Comparison of ENCODE assay signal across 13 cellular contexts in the genomic region with DNA sequence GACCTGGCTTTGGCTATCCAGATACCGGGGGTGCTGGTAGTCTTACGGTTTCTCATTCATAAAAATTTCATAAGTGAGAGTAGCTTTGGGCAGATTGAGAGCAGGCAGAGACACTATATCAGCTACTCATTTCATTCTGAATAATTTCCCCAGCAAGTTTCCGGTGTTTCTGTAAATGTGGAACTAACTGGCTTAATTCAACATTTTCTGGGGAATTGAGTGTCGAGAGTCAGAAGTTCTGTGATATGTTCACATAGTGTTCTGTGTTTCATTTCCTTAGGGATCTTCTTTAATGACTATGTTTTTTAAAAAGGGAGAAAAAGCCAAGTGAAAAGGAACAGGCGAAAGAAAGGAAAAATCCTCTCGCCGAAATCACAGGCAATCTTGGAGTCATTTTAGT.
"Had no signal": no experiment of that assay in that cellular context is flagged by ENCODE, and none has a peak within 500 bp of the region (broad histone marks: within the 10 kb centered on the region; RNA-seq: fewer than 3 reads in every experiment).

No MANE protein-coding gene starts in this region.

- H3K4me3 ChIP-seq: coronary artery, hepatocyte, lower lobe of right lung, smooth muscle cell, transverse colon had no signal

- H3K36me3 ChIP-seq: lower lobe of right lung, transverse colon had no signal

- DNase-seq: activated CD4-positive, alpha-beta T cell treated with anti-CD3 and anti-CD28 coated beads for 1 hour; activated CD8-positive, alpha-beta memory T cell treated with anti-CD3 and anti-CD28 coated beads, Interleukin-2, amount 50 U/mL, for 4 hours; activated CD8-positive, alpha-beta T cell treated with anti-CD3 and anti-CD28 coated beads for 36 hours; activated naive CD8-positive, alpha-beta T cell treated with anti-CD3 and anti-CD28 coated beads, Interleukin-2, amount 50 U/mL, for 24 hours; effector memory CD4-positive, alpha-beta T cell; lower lobe of right lung; nephron progenitor cell; retina; transverse colon had no signal

- H3K4me1 ChIP-seq: parathyroid adenoma had no signal

- H3K9me3 ChIP-seq: lower lobe of right lung, transverse colon had no signal

- H3K27ac ChIP-seq: hepatocyte, lower lobe of right lung, parathyroid adenoma had no signal
